8 cellular contexts compared by ENCODE assay signal in genomic region chr1:16441312-16441641, GRCh38. TPM values are rescaled to one million over a fixed set of nuclear protein-coding genes. Genes with fewer than 3 reads are reported as not detected.
A peak's percentile ranks its signal among the peaks of the same experiment; 100 is the strongest.
DNase-seq lines count a peak whose midpoint lies in the region; ATAC-seq and TF ChIP-seq lines count a peak whose summit lies in the region.

No MANE protein-coding gene starts in this region.

- H3K27ac ChIP-seq in A673 (ENCODE audit: low read depth, low read length, poor library complexity, severe bottlenecking) (peak overlapping the region; percentile 80), stomach (peak overlapping the region; percentile 68 to 87 (median 85))

- POLR2A ChIA-PET in A673 (lab: Charles Lee; ENCODE audit: low non-redundant PET) = no interaction called here

- no peaks in the 10 kb centered on the region for H3K27me3 ChIP-seq in A673 (replicated peaks; ENCODE audit: insufficient read depth, low read depth, low read length, poor library complexity)
- H3K27me3 ChIP-seq in HAP-1 (ENCODE audit: low read depth) = no peaks in the 10 kb centered on the region
- H3K27me3 ChIP-seq in stomach = no peaks in the 10 kb centered on the region

- peaks cover 9 to 11% of the 10 kb centered on the region in 2 donors for H3K36me3 Mint-ChIP-seq in activated naive CD4-positive, alpha-beta T cell treated with anti-CD3 and anti-CD28 coated beads, Interleukin-2, amount 50 U/mL, for 72 hours

- H3K27ac Mint-ChIP-seq in activated naive CD4-positive, alpha-beta T cell treated with anti-CD3 and anti-CD28 coated beads, Interleukin-2, amount 50 U/mL, for 72 hours = peak overlapping the region; percentile 95 to 96

- in situ Hi-C loops in HAP-1 (cut with MboI; ENCODE audit: low sequenced_read_pairs) = no loop called here

- TF ChIP-seq POLR2A in stomach (IDR thresholded peaks at IDR 0.05) = no peak

- H3K4me3 ChIP-seq in A673 (ENCODE audit: low read depth, low read length, poor library complexity, severe bottlenecking) = peak overlapping the region; percentile 93
- H3K4me3 ChIP-seq in HAP-1 = peak overlapping the region; percentile 97
- H3K4me3 ChIP-seq in iPS-18c (ENCODE audit: insufficient read depth, low read depth, low read length) = peak overlapping the region; percentile 98
- H3K4me3 ChIP-seq in stomach = peak overlapping the region; percentile 78 to 99 (median 96)

- H3K9me3 Mint-ChIP-seq in activated naive CD4-positive, alpha-beta T cell treated with anti-CD3 and anti-CD28 coated beads, Interleukin-2, amount 50 U/mL, for 72 hours = no peaks in the 10 kb centered on the region

- H3K36me3 ChIP-seq in A673 (ENCODE audit: insufficient read depth, low read length, poor library complexity, severe bottlenecking) (peaks cover 12% of the 10 kb centered on the region), HAP-1 (replicated peaks) (peaks cover 27% of the 10 kb centered on the region), stomach (peaks cover 23 to 37% (median 31%) of the 10 kb centered on the region in 4 donors)

- no TSS peak for BruUV-seq in A673 (replicated peaks; lab: Mats Ljungman, UMichigan)

- CTCF ChIA-PET in A673 (lab: Charles Lee) = no interaction called here

- no peaks in the 10 kb centered on the region for H3K9me3 ChIP-seq in A673 (ENCODE audit: low read depth, low read length, poor library complexity, severe bottlenecking)
- H3K9me3 ChIP-seq in HAP-1 = no peaks in the 10 kb centered on the region
- H3K9me3 ChIP-seq in iPS-18c (ENCODE audit: control insufficient read depth, insufficient read depth, low read length) = no peaks in the 10 kb centered on the region
- no peaks in the 10 kb centered on the region for H3K9me3 ChIP-seq in stomach

- 1 to 4% (median 1%) methylated on average over 9 of the region's 9 CpGs for WGBS in stomach, 5 donors

- intact Hi-C loops in A673 (cut with micrococcal nuclease; ENCODE audit: unreplicated experiment) = no loop called here
- intact Hi-C loops in stomach (cut with DNase I; ENCODE audit: low total_unique reads) = no loop called here

- peaks cover 8% of the 10 kb centered on the region for H3K4me1 ChIP-seq in A673 (ENCODE audit: insufficient read depth, low read length, poor library complexity, severe bottlenecking)
- peaks cover 5% of the 10 kb centered on the region for H3K4me1 ChIP-seq in HAP-1
- H3K4me1 ChIP-seq in stomach = peaks cover 17 to 39% (median 33%) of the 10 kb centered on the region in 4 donors

- TF ChIP-seq CTCF in A673 (conservative IDR thresholded peaks at IDR 0.05; ENCODE audit: low read depth, low read length) = no peak
- TF ChIP-seq CTCF in stomach (IDR thresholded peaks at IDR 0.05) = no peak

- DNase-seq in A673 (ENCODE audit: low spot score) (no peak), HAP-1 (ENCODE audit: low spot score in 2 of 2) (no peak), stomach (no peak), NCI-H2227 treated with DMSO at 0.1 percent for 48 hours (lab: John Stamatoyannopoulos, UW) (no peak), T-helper 9 cell (no peak)
- DNase-seq in activated naive CD4-positive, alpha-beta T cell treated with anti-CD3 and anti-CD28 coated beads, Interleukin-2, amount 50 U/mL, for 72 hours (ENCODE audit: low spot score in 2 of 2) = no peak

- peak; percentile 16 to 32 for ATAC-seq in activated naive CD4-positive, alpha-beta T cell treated with anti-CD3 and anti-CD28 coated beads, Interleukin-2, amount 50 U/mL, for 72 hours
- ATAC-seq in HG03097 (IDR thresholded peaks at IDR 0.05; ENCODE audit: low FRiP score, unreplicated experiment) = no peak

- TF ChIP-seq EP300 in stomach (IDR thresholded peaks at IDR 0.05) = no peak

RNA-seq across cellular contexts. Expression of gene NECAP2, which starts 0.8 kb away (rescaled TPM):
- total RNA-seq in A673 (2021) (47.3 and 47.6 TPM in 2 replicates), stomach (10 to 100 TPM; 25.5 to 78.1 (median 43.1) TPM)
- total RNA-seq in activated naive CD4-positive, alpha-beta T cell treated with anti-CD3 and anti-CD28 coated beads, Interleukin-2, amount 50 U/mL, for 72 hours = 10 to 100 TPM; 58.8 to 69.5 TPM
- polyA plus RNA-seq in stomach = 10 to 100 TPM; 26.0 to 45.1 (median 36.6) TPM

RNA-seq across cellular contexts. Expression of gene SPATA21, which starts 4.1 kb away (rescaled TPM):
- total RNA-seq in A673 (2021) (not detected in 2 replicates), stomach (not detected)
- total RNA-seq in activated naive CD4-positive, alpha-beta T cell treated with anti-CD3 and anti-CD28 coated beads, Interleukin-2, amount 50 U/mL, for 72 hours = not detected
- under 1 TPM; 0.25 to 0.31 (median 0.30) TPM for polyA plus RNA-seq in stomach
